Comparison of ENCODE assay signal across 1 cellular context in the genomic region with DNA sequence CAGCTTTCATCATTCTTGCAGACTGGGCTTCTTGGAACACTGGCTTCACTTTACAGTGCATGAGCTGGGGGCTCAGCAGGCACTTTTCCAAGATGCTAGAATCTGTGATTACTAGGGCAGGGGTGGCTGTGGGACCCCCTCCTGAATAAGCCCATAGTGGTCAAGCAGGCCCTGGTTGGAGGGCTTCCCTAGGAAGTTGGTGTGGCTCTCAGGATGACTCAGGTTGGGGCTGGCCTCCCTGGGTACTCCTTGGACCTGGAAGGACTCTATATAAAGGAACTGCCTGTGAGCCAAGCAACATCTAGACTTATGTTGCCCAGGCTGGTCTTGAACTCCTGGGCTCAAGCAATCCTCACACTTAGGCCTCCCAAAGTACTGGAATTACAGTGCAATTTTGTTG.
TF ChIP-seq lines count a peak whose summit lies in the region.

No MANE protein-coding gene starts in this region.

TF ChIP-seq in GM12878, 131 proteins besides CTCF, POLR2A, EP300 and RAD21 (continued from another document):
- TF ChIP-seq, protein P1, sequence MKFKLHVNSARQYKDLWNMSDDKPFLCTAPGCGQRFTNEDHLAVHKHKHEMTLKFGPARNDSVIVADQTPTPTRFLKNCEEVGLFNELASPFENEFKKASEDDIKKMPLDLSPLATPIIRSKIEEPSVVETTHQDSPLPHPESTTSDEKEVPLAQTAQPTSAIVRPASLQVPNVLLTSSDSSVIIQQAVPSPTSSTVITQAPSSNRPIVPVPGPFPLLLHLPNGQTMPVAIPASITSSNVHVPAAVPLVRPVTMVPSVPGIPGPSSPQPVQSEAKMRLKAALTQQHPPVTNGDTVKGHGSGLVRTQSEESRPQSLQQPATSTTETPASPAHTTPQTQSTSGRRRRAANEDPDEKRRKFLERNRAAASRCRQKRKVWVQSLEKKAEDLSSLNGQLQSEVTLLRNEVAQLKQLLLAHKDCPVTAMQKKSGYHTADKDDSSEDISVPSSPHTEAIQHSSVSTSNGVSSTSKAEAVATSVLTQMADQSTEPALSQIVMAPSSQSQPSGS (IDR thresholded peaks at IDR 0.05; ENCODE audit: low read length), result no peak
- TF ChIP-seq, protein P2, sequence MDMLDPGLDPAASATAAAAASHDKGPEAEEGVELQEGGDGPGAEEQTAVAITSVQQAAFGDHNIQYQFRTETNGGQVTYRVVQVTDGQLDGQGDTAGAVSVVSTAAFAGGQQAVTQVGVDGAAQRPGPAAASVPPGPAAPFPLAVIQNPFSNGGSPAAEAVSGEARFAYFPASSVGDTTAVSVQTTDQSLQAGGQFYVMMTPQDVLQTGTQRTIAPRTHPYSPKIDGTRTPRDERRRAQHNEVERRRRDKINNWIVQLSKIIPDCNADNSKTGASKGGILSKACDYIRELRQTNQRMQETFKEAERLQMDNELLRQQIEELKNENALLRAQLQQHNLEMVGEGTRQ (IDR thresholded peaks at IDR 0.05; ENCODE audit: borderline replicate concordance, low read depth, low read length), result no peak
- TF ChIP-seq IRF4 (IDR thresholded peaks at IDR 0.05; ENCODE audit: low read depth, low read length), result no peak
- TF ChIP-seq, protein P3, sequence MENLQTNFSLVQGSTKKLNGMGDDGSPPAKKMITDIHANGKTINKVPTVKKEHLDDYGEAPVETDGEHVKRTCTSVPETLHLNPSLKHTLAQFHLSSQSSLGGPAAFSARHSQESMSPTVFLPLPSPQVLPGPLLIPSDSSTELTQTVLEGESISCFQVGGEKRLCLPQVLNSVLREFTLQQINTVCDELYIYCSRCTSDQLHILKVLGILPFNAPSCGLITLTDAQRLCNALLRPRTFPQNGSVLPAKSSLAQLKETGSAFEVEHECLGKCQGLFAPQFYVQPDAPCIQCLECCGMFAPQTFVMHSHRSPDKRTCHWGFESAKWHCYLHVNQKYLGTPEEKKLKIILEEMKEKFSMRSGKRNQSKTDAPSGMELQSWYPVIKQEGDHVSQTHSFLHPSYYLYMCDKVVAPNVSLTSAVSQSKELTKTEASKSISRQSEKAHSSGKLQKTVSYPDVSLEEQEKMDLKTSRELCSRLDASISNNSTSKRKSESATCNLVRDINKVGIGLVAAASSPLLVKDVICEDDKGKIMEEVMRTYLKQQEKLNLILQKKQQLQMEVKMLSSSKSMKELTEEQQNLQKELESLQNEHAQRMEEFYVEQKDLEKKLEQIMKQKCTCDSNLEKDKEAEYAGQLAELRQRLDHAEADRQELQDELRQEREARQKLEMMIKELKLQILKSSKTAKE (IDR thresholded peaks at IDR 0.05; ENCODE audit: low read depth, poor library complexity, severe bottlenecking), result no peak
- no peak for TF ChIP-seq POLR2AphosphoS2 (IDR thresholded peaks at IDR 0.05; ENCODE audit: low read depth, low read length)
- no peak for TF ChIP-seq RB1 (IDR thresholded peaks at IDR 0.05; ENCODE audit: borderline replicate concordance)
- TF ChIP-seq ZNF217 (IDR thresholded peaks at IDR 0.05), result no peak
- no peak for TF ChIP-seq CBFB (IDR thresholded peaks at IDR 0.05; ENCODE audit: low read depth)
- no peak for TF ChIP-seq STAT3 (IDR thresholded peaks at IDR 0.05; ENCODE audit: low read depth, low read length)
- no peak for TF ChIP-seq TARDBP (IDR thresholded peaks at IDR 0.05; ENCODE audit: borderline replicate concordance)
- no peak for TF ChIP-seq TCF12 (IDR thresholded peaks at IDR 0.05; ENCODE audit: low read depth, low read length)
- no peak for TF ChIP-seq CREB1 (IDR thresholded peaks at IDR 0.05; ENCODE audit: low read depth)
- no peak for TF ChIP-seq MXI1 (IDR thresholded peaks at IDR 0.05; ENCODE audit: low read depth, low read length)
- no peak for TF ChIP-seq EZH2 (IDR thresholded peaks at IDR 0.05; ENCODE audit: borderline replicate concordance, control insufficient read depth, low read depth, low read length)
TF ChIP-seq in GM12878: peak in this region for 0.
